ENCODE assay signal across 8 cellular contexts in the genomic region with DNA sequence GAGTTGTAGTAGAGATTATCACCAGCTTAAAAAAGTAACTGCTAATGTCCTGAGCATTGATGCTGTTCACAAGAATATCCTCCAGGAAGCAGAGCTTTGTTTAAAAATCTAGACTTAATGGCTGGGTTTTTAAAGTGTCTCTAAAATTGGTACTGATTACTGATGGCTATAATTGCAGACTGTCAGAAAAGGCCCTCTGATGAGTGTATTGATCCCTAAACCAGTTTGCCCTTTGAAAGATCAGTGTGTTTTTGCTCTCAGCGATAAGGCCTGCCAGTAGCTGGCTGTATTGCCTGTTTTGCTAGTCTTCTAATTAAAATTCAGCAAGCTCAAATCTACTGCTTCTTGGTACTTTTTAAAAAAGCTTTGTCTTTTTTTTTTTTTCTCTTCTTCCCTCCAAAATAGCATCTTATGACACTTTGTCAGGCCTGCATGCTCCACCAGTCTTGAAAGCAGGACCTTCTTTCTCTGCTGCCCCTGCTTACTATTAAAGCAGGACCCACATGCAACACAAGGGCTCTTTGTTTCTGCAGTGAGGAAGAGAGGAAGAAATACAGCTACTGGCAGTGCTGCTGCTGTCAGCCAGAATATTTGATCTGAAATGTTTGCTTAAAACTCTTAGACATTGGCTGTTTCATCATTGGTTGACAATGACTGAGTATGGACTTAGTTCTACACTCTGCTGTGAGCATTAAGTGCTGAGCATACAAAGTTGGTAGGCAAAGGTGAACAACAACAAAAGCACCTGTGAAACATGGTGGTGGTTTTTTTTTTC. TPM values are rescaled to one million over a fixed set of nuclear protein-coding genes. Genes with fewer than 3 reads are reported as not detected.
DNase-seq lines count a peak whose midpoint lies in the region; ATAC-seq and TF ChIP-seq lines count a peak whose summit lies in the region.

No MANE protein-coding gene starts in this region.

- TF ChIP-seq EP300 in neural cell (conservative IDR thresholded peaks at IDR 0.05; ENCODE audit: poor library complexity, severe bottlenecking), result no peak

- no peak overlapping the region for H2BK12ac ChIP-seq in trophoblast cell (ENCODE audit: low read length)

- no peak overlapping the region for H3K4ac ChIP-seq in trophoblast cell (ENCODE audit: low read depth, low read length)

- no peaks in the 10 kb centered on the region for H3K27me3 Mint-ChIP-seq in activated naive CD8-positive, alpha-beta T cell

- H3K14ac ChIP-seq in trophoblast cell (ENCODE audit: low read length), result no peak overlapping the region

- TF ChIP-seq RAD21 in neural cell (conservative IDR thresholded peaks at IDR 0.05), result no peak

- H3K9me3 ChIP-seq in neural cell (ENCODE audit: low read length), result no peaks in the 10 kb centered on the region
- no peaks in the 10 kb centered on the region for H3K9me3 ChIP-seq in trophoblast cell (ENCODE audit: insufficient read depth, low read depth, low read length)

- peaks cover 2% of the 10 kb centered on the region for H3K79me1 ChIP-seq in trophoblast cell (ENCODE audit: low read length)

- no peaks in the 10 kb centered on the region for H4K20me1 ChIP-seq in neural cell (ENCODE audit: insufficient read depth)

- no peak overlapping the region for H2BK120ac ChIP-seq in trophoblast cell (ENCODE audit: insufficient read depth, low read length, poor library complexity)

- H4K8ac ChIP-seq in trophoblast cell (ENCODE audit: low read depth, low read length), result no peak overlapping the region

- H3K23ac ChIP-seq in trophoblast cell (ENCODE audit: low read length), result no peak overlapping the region

- H3K27ac ChIP-seq in neural cell (ENCODE audit: low read length), result no peak overlapping the region
- H3K27ac ChIP-seq in trophoblast cell (ENCODE audit: low read depth, low read length), result no peak overlapping the region

- no peak overlapping the region for H4K91ac ChIP-seq in trophoblast cell (ENCODE audit: low read depth, low read length)

- WGBS in trophoblast cell (ENCODE audit: extremely low coverage, insufficient coverage, insufficient read length), result no CpG with 5 or more reads among the region's 1 CpG

- H3K36me3 Mint-ChIP-seq in activated naive CD8-positive, alpha-beta T cell, result peaks cover 2% of the 10 kb centered on the region

- ATAC-seq in HG03457 (IDR thresholded peaks at IDR 0.05; ENCODE audit: unreplicated experiment) (no peak), HG02610 (IDR thresholded peaks at IDR 0.05; ENCODE audit: unreplicated experiment) (no peak), HG03135 (IDR thresholded peaks at IDR 0.05; ENCODE audit: unreplicated experiment) (no peak)

- TF ChIP-seq CTCF in GM06990 (IDR thresholded peaks at IDR 0.05; ENCODE audit: insufficient read depth, low read length, poor library complexity, severe bottlenecking) (no peak), neural cell (IDR thresholded peaks at IDR 0.05; ENCODE audit: poor library complexity, severe bottlenecking) (no peak)

- H3K4me1 ChIP-seq in trophoblast cell (ENCODE audit: control insufficient read depth in 1 of 2, insufficient read depth in 2 of 2, low read length in 2 of 2), result peaks cover 2 to 6% of the 10 kb centered on the region in 2 experiments

- peak overlapping the region; percentile 76 for H3K27ac Mint-ChIP-seq in activated naive CD8-positive, alpha-beta T cell

- peaks cover 53% of the 10 kb centered on the region for H3K4me1 Mint-ChIP-seq in activated naive CD8-positive, alpha-beta T cell (ENCODE audit: low read depth)

- H3F3A ChIP-seq in neural cell (ENCODE audit: insufficient read depth, low read length, poor library complexity, severe bottlenecking), result no peaks in the 10 kb centered on the region

- H3K4me3 ChIP-seq in GM06990 (replicated peaks; ENCODE audit: low read depth, low read length), result peak overlapping the region; percentile 95
- H3K4me3 ChIP-seq in neural cell (ENCODE audit: low read length), result peak overlapping the region; percentile 93
- H3K4me3 ChIP-seq in trophoblast cell (ENCODE audit: low read depth, low read length), result no peak overlapping the region

- H3K4me2 ChIP-seq in neural cell (ENCODE audit: low read length), result peak overlapping the region; percentile 83
- no peak overlapping the region for H3K4me2 ChIP-seq in trophoblast cell (ENCODE audit: low read length)

- H3K4me3 Mint-ChIP-seq in activated naive CD8-positive, alpha-beta T cell, result peak overlapping the region; percentile 96

- no peaks in the 10 kb centered on the region; the same call in 1 of the 2 replicates for H3K36me3 ChIP-seq in GM06990 (ENCODE audit: control insufficient read depth, insufficient read depth, low read length)
- H3K36me3 ChIP-seq in neural cell (ENCODE audit: insufficient read depth, low read length), result no peaks in the 10 kb centered on the region
- H3K36me3 ChIP-seq in trophoblast cell (ENCODE audit: control insufficient read depth in 1 of 2, insufficient read depth in 2 of 2, low read length in 2 of 2), result no peaks in the 10 kb centered on the region

- H3K9me3 Mint-ChIP-seq in activated naive CD8-positive, alpha-beta T cell (ENCODE audit: low read depth), result no peaks in the 10 kb centered on the region

- H3K18ac ChIP-seq in trophoblast cell (ENCODE audit: low read length), result no peak overlapping the region

- DNase-seq in GM06990 (ENCODE audit: extremely low read depth, insufficient read length) (no peak), NCI-H2029 treated with DMSO at 0.1 percent for 48 hours (lab: John Stamatoyannopoulos, UW) (peak; percentile 88), trophoblast cell (no peak)

- H3K27me3 ChIP-seq in GM06990 (replicated peaks; ENCODE audit: control insufficient read depth, insufficient read depth, low read length) (no peaks in the 10 kb centered on the region), neural cell (ENCODE audit: insufficient read depth, low read depth, low read length) (no peaks in the 10 kb centered on the region), trophoblast cell (ENCODE audit: insufficient read depth, low read length) (no peaks in the 10 kb centered on the region)

- no peaks in the 10 kb centered on the region for H3K9me2 ChIP-seq in neural cell (ENCODE audit: insufficient read depth, low read length)

- peak overlapping the region; percentile 77 for H3K9ac ChIP-seq in neural cell (ENCODE audit: low read length)
- no peak overlapping the region for H3K9ac ChIP-seq in trophoblast cell (ENCODE audit: low read length)

- no peak overlapping the region for H2AK5ac ChIP-seq in trophoblast cell (ENCODE audit: low read length)

- no peak overlapping the region for H4K12ac ChIP-seq in trophoblast cell (ENCODE audit: low read depth, low read length)

- peaks cover 21% of the 10 kb centered on the region for H3K79me2 ChIP-seq in neural cell (replicated peaks; ENCODE audit: insufficient read depth, low read length)
- H3K79me2 ChIP-seq in trophoblast cell (ENCODE audit: control insufficient read depth, insufficient read depth, low read length, poor library complexity), result no peaks in the 10 kb centered on the region

- H2BK5ac ChIP-seq in trophoblast cell (ENCODE audit: low read depth, low read length, poor library complexity), result no peak overlapping the region

- H2AFZ ChIP-seq in neural cell (ENCODE audit: low read depth, low read length), result no peak overlapping the region
- no peak overlapping the region for H2AFZ ChIP-seq in trophoblast cell (ENCODE audit: insufficient read depth, low read length, poor library complexity)

TF ChIP-seq in neural cell, 6 proteins besides CTCF, POLR2A, EP300 and RAD21:
- TF ChIP-seq POLR2AphosphoS5 (IDR thresholded peaks at IDR 0.05) (no peak), SMC3 (conservative IDR thresholded peaks at IDR 0.05; ENCODE audit: poor library complexity) (no peak)
TF ChIP-seq in neural cell: peak in this region for 0.

RNA-seq across cellular contexts. Expression of gene SEC11C, which starts 1.8 kb away (rescaled TPM):
- 211 and 245 TPM in 2 replicates for polyA plus RNA-seq in neural cell
- 88.4 and 103 TPM in 2 replicates for polyA minus RNA-seq in neural cell
- polyA plus RNA-seq in trophoblast cell (2013), result 84.0 and 98.5 TPM in 2 replicates
